12 cellular contexts compared by ENCODE assay signal in the genomic region with DNA sequence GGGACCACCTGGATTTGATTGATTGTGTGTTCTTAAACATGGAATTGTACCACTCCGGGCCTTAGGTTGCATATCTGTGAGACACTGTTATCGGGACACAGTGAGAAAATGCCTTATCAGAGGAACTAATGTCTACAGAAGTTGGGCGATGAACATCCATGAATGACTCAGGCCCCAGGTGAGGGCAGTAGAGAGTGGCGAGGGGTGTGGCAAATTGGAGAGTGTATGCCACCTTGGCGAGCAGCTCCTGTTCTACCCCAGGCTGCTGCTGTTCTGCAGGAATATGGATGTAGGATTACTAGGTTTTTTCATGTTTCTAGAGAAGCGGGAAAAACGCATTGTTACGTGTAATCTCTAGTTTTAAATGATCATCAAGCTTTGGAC. TPM values are rescaled to one million over a fixed set of nuclear protein-coding genes. Genes with fewer than 3 reads are reported as not detected.
A peak's percentile ranks its signal among the peaks of the same experiment; 100 is the strongest.
DNase-seq lines count a peak whose midpoint lies in the region; ATAC-seq and TF ChIP-seq lines count a peak whose summit lies in the region.
"Had no signal": no experiment of that assay in that cellular context is flagged by ENCODE, and none has a peak within 500 bp of the region (broad histone marks: within the 10 kb centered on the region; RNA-seq: fewer than 3 reads in every experiment).

No MANE protein-coding gene starts in this region.

- H3K36me3 Mint-ChIP-seq in naive thymus-derived CD4-positive, alpha-beta T cell, result peaks cover 4 to 35% (median 9%) of the 10 kb centered on the region in 5 donors

- intact Hi-C loops in Panc1 (cut with micrococcal nuclease; ENCODE audit: unreplicated experiment), result no loop called here
- intact Hi-C loops in naive thymus-derived CD4-positive, alpha-beta T cell (cut with micrococcal nuclease), result no loop called here

- no peaks in the 10 kb centered on the region for H3K36me3 ChIP-seq in Panc1 (ENCODE audit: control insufficient read depth, insufficient read depth, low read length)
- H3K36me3 ChIP-seq in naive thymus-derived CD4-positive, alpha-beta T cell (ENCODE audit: control insufficient read depth in 2 of 3, insufficient read depth in 3 of 3, low read length in 3 of 3), result peaks cover 0 to 34% (median 0%) of the 10 kb centered on the region in 3 experiments

- ATAC-seq in GM19467 (IDR thresholded peaks at IDR 0.05; ENCODE audit: unreplicated experiment) (peak; percentile 23), Panc1 (no peak; the same call in 1 of the 2 replicates), HG02870 (IDR thresholded peaks at IDR 0.05; ENCODE audit: unreplicated experiment) (no peak)
- ATAC-seq in naive thymus-derived CD4-positive, alpha-beta T cell, result peak; percentile 27

- H3K9me3 ChIP-seq in Panc1 (ENCODE audit: control insufficient read depth, insufficient read depth, low read depth, low read length), result no peaks in the 10 kb centered on the region
- H3K9me3 ChIP-seq in naive thymus-derived CD4-positive, alpha-beta T cell (ENCODE audit: control insufficient read depth in 2 of 3, low read length in 3 of 3), result no peaks in the 10 kb centered on the region
- H3K9me3 ChIP-seq: ascending aorta, psoas muscle had no signal

- no peak overlapping the region for H3K4me3 ChIP-seq in Panc1 (ENCODE audit: low read depth in 2 of 2, low read length in 2 of 2)
- no peak overlapping the region for H3K4me3 ChIP-seq in naive thymus-derived CD4-positive, alpha-beta T cell (ENCODE audit: low read length)
- H3K4me3 ChIP-seq: ascending aorta, psoas muscle had no signal

- in situ Hi-C loops in Panc1 (cut with HindIII; ENCODE audit: low pct_unique_long_range_greater_than_20kb, low sequenced_read_pairs), result no loop called here

- H3K27me3 Mint-ChIP-seq in naive thymus-derived CD4-positive, alpha-beta T cell, result no peaks in the 10 kb centered on the region

- CTCF ChIA-PET in Panc1 (lab: Charles Lee), result no interaction called here
- CTCF ChIA-PET in naive thymus-derived CD4-positive, alpha-beta T cell (lab: Charles Lee), result interaction anchor here (0.7 to 1.5 kb wide), 5 partner anchors 19 to 424 kb away, joined by 3 to 4 read pairs (median 4); no protein-coding TSS in a partner anchor

- no peak overlapping the region for H3K27ac ChIP-seq in Panc1 (ENCODE audit: low read length)
- H3K27ac ChIP-seq in naive thymus-derived CD4-positive, alpha-beta T cell (ENCODE audit: low read depth, low read length), result no peak overlapping the region
- H3K27ac ChIP-seq: ascending aorta, psoas muscle had no signal

- no peak overlapping the region for H3K4me3 Mint-ChIP-seq in naive thymus-derived CD4-positive, alpha-beta T cell

- H3K4me1 Mint-ChIP-seq in naive thymus-derived CD4-positive, alpha-beta T cell, result peaks cover 20 to 73% (median 22%) of the 10 kb centered on the region in 7 donors

- H3K27me3 ChIP-seq in Panc1 (ENCODE audit: control insufficient read depth, insufficient read depth, low read length), result no peaks in the 10 kb centered on the region
- H3K27me3 ChIP-seq in naive thymus-derived CD4-positive, alpha-beta T cell (ENCODE audit: control insufficient read depth in 2 of 2, insufficient read depth in 2 of 2, low read length in 2 of 2), result no peaks in the 10 kb centered on the region
- H3K27me3 ChIP-seq: ascending aorta had no signal

- DNase-seq in activated naive CD4-positive, alpha-beta T cell treated with Interleukin-2 at 50 U/mL for 16 hours, result peak; percentile 35
- no peak for DNase-seq in activated naive CD4-positive, alpha-beta T cell treated with anti-CD3 and anti-CD28 coated beads, Interleukin-2, amount 50 U/mL, for 16 hours
- no peak for DNase-seq in Panc1 (ENCODE audit: low read depth, low spot score)
- DNase-seq in naive thymus-derived CD4-positive, alpha-beta T cell, result peak in 2 of 9 donors; percentile 5 to 19
- DNase-seq in midbrain (lab: John Stamatoyannopoulos, UW), result no peak
- DNase-seq in HuH-7.5 (ENCODE audit: low spot score), result no peak
- DNase-seq: COR-L47, NCI-H226 had no signal

- BruUV-seq in Panc1 (replicated peaks; lab: Mats Ljungman, UMichigan), result no TSS peak

- H3K9me3 Mint-ChIP-seq in naive thymus-derived CD4-positive, alpha-beta T cell, result no peaks in the 10 kb centered on the region

- TF ChIP-seq CTCF in Panc1 (IDR thresholded peaks at IDR 0.05), result peak; percentile 44

- H3K27ac Mint-ChIP-seq in naive thymus-derived CD4-positive, alpha-beta T cell, result peak overlapping the region in 4 of 9 donors; percentile 31 to 85 (median 72)

- no peaks in the 10 kb centered on the region for H3K4me1 ChIP-seq in Panc1 (ENCODE audit: control insufficient read depth, insufficient read depth, low read length)
- peaks cover 10 to 13% of the 10 kb centered on the region in 2 donors for H3K4me1 ChIP-seq in naive thymus-derived CD4-positive, alpha-beta T cell (ENCODE audit: control insufficient read depth in 2 of 2, insufficient read depth in 2 of 2, low read length in 2 of 2)
- H3K4me1 ChIP-seq: psoas muscle had no signal

- POLR2A ChIA-PET in Panc1 (lab: Charles Lee), result interaction anchor here (1.4 to 1.5 kb wide), 2 partner anchors 272 to 273 kb away, joined by 4 read pairs; a partner anchor contains a TSS
- POLR2A ChIA-PET in naive thymus-derived CD4-positive, alpha-beta T cell (lab: Charles Lee), result interaction anchor here (0.5 to 2.3 kb wide), 4 partner anchors 10 to 275 kb away, joined by 3 to 7 read pairs (median 5); a partner anchor contains a TSS

RNA-seq across cellular contexts. Expression of a gene that starts 38.8 kb away (rescaled TPM):
- total RNA-seq in Panc1 (2021; ENCODE audit: unreplicated experiment), result 21.0 TPM
- 27.5 TPM for polyA plus RNA-seq in Panc1 (2012; ENCODE audit: insufficient read length)
- 10 to 100 TPM; 28.2 to 38.2 (median 34.0) TPM for total RNA-seq in naive thymus-derived CD4-positive, alpha-beta T cell
- polyA plus RNA-seq in naive thymus-derived CD4-positive, alpha-beta T cell, result 10 to 100 TPM; 14.7 to 25.6 TPM

RNA-seq across cellular contexts. Expression of a gene that starts 40.9 kb away (rescaled TPM):
- total RNA-seq in Panc1 (2021; ENCODE audit: unreplicated experiment), result 32.2 TPM
- 46.0 TPM for polyA plus RNA-seq in Panc1 (2012; ENCODE audit: insufficient read length)
- 10 to 100 TPM; 13.2 to 39.8 (median 30.2) TPM for total RNA-seq in naive thymus-derived CD4-positive, alpha-beta T cell
- 10 to 100 TPM; 51.0 to 83.5 TPM for polyA plus RNA-seq in naive thymus-derived CD4-positive, alpha-beta T cell

Comparison
In these comparisons a context has a peak if more than half of its experiments do, and no peak if none do; other contexts are left out.
1. ATAC-seq: peak in GM19467 (single experiment) and naive thymus-derived CD4-positive, alpha-beta T cell (single experiment); none in Panc1 (single experiment) and HG02870 (single experiment).